In genomic region chr19:51571599-51571998, GRCh38 we compare ENCODE assay signal across 8 cellular contexts. TPM values are rescaled to one million over a fixed set of nuclear protein-coding genes. Genes with fewer than 3 reads are reported as not detected.
DNase-seq lines count a peak whose midpoint lies in the region; FAIRE-seq and TF ChIP-seq lines count a peak whose summit lies in the region.

No MANE protein-coding gene starts in this region.

- peaks cover 17% of the 10 kb centered on the region for H3K4me1 ChIP-seq in CD8-positive, alpha-beta memory T cell (ENCODE audit: insufficient read depth, low read length)
- no peaks in the 10 kb centered on the region for H3K4me1 ChIP-seq in NT2/D1 (ENCODE audit: insufficient read depth, insufficient read length)
- no peaks in the 10 kb centered on the region for H3K4me1 ChIP-seq in neural progenitor cell

- H3K4me3 Mint-ChIP-seq in CD8-positive, alpha-beta memory T cell: peak overlapping the region; percentile 94 to 99 (median 96)
- H3K4me3 Mint-ChIP-seq in endothelial cell (ENCODE audit: unreplicated experiment): peak overlapping the region; percentile 98
- H3K4me3 Mint-ChIP-seq in neural progenitor cell: peak overlapping the region; percentile 93

- peak overlapping the region; percentile 46 for H3K27ac ChIP-seq in CD8-positive, alpha-beta memory T cell (ENCODE audit: low read depth, low read length)
- no peak overlapping the region for H3K27ac ChIP-seq in neural progenitor cell

- H3K9ac ChIP-seq in NT2/D1 (ENCODE audit: insufficient read length, low read depth) (peak overlapping the region; percentile 71), neural progenitor cell (peak overlapping the region; percentile 55)

- H3K36me3 Mint-ChIP-seq in CD8-positive, alpha-beta memory T cell: peaks cover 13 to 39% (median 17%) of the 10 kb centered on the region in 3 donors
- peaks cover 2% of the 10 kb centered on the region for H3K36me3 Mint-ChIP-seq in endothelial cell (ENCODE audit: low read depth, unreplicated experiment)
- H3K36me3 Mint-ChIP-seq in neural progenitor cell: peaks cover 4% of the 10 kb centered on the region

- H3K9me3 ChIP-seq in CD8-positive, alpha-beta memory T cell (ENCODE audit: low read length): no peaks in the 10 kb centered on the region
- H3K9me3 ChIP-seq in NT2/D1 (ENCODE audit: insufficient read depth, low read length) (no peaks in the 10 kb centered on the region), neural progenitor cell (ENCODE audit: low read depth) (no peaks in the 10 kb centered on the region)

- H3F3A ChIP-seq in neural progenitor cell (ENCODE audit: low read depth): no peaks in the 10 kb centered on the region

- H3K4me3 ChIP-seq in CD8-positive, alpha-beta memory T cell (ENCODE audit: low read length): peak overlapping the region; percentile 82
- peak overlapping the region; percentile 63 for H3K4me3 ChIP-seq in NT2/D1 (ENCODE audit: insufficient read length, low read depth)
- H3K4me3 ChIP-seq in neural progenitor cell: peak overlapping the region; percentile 56

- no peaks in the 10 kb centered on the region for H3K27me3 ChIP-seq in CD8-positive, alpha-beta memory T cell (ENCODE audit: insufficient read depth, low read length, poor library complexity, severe bottlenecking)
- no peaks in the 10 kb centered on the region for H3K27me3 ChIP-seq in NT2/D1 (ENCODE audit: insufficient read depth, insufficient read length)
- peaks cover 20% of the 10 kb centered on the region for H3K27me3 ChIP-seq in neural progenitor cell

- peaks cover 11% of the 10 kb centered on the region for H3K79me2 ChIP-seq in neural progenitor cell (ENCODE audit: low read depth)

- peaks cover 0 to 3% (median 0%) of the 10 kb centered on the region in 5 donors for H3K9me3 Mint-ChIP-seq in CD8-positive, alpha-beta memory T cell
- no peaks in the 10 kb centered on the region for H3K9me3 Mint-ChIP-seq in endothelial cell (ENCODE audit: unreplicated experiment)
- no peaks in the 10 kb centered on the region for H3K9me3 Mint-ChIP-seq in neural progenitor cell

- no peak overlapping the region for H2AFZ ChIP-seq in neural progenitor cell (replicated peaks)

- no peak for TF ChIP-seq CTCF in endothelial cell (IDR thresholded peaks at IDR 0.05; ENCODE audit: unreplicated experiment)
- TF ChIP-seq CTCF in neural progenitor cell (IDR thresholded peaks at IDR 0.05): no peak
- no peak for TF ChIP-seq CTCF in GM13977 (IDR thresholded peaks at IDR 0.05; ENCODE audit: extremely low read depth, insufficient read depth, missing control alignments)

- in situ Hi-C loops in GM13977 (cut with MboI; ENCODE audit: low pct_unique_long_range_greater_than_20kb, low sequenced_read_pairs, unreplicated experiment): no loop called here

- POLR2A ChIA-PET in CD8-positive, alpha-beta memory T cell (lab: Charles Lee): no interaction called here

- H3K27me3 Mint-ChIP-seq in CD8-positive, alpha-beta memory T cell: peaks cover 1 to 2% of the 10 kb centered on the region in 2 donors
- H3K27me3 Mint-ChIP-seq in endothelial cell (ENCODE audit: unreplicated experiment) (peaks cover 2% of the 10 kb centered on the region), neural progenitor cell (ENCODE audit: insufficient read depth, low read depth) (no peaks in the 10 kb centered on the region)

- peak overlapping the region in 6 of 8 donors; percentile 6 to 92 (median 84) for H3K27ac Mint-ChIP-seq in CD8-positive, alpha-beta memory T cell
- peak overlapping the region; percentile 94 for H3K27ac Mint-ChIP-seq in endothelial cell (ENCODE audit: unreplicated experiment)
- H3K27ac Mint-ChIP-seq in neural progenitor cell: no peak overlapping the region

- CTCF ChIA-PET in CD8-positive, alpha-beta memory T cell (lab: Charles Lee): no interaction called here

- H4K20me1 ChIP-seq in neural progenitor cell (ENCODE audit: low read depth): no peaks in the 10 kb centered on the region

- TF ChIP-seq POLR2A in GM12891 (IDR thresholded peaks at IDR 0.05; ENCODE audit: low read depth, low read length): no peak

- peak overlapping the region; percentile 80 for H3K4me2 ChIP-seq in neural progenitor cell

- peaks cover 32 to 44% (median 38%) of the 10 kb centered on the region in 3 donors for H3K4me1 Mint-ChIP-seq in CD8-positive, alpha-beta memory T cell
- peaks cover 12% of the 10 kb centered on the region for H3K4me1 Mint-ChIP-seq in endothelial cell (ENCODE audit: unreplicated experiment)
- peaks cover 14% of the 10 kb centered on the region for H3K4me1 Mint-ChIP-seq in neural progenitor cell

- DNase-seq in CD8-positive, alpha-beta memory T cell: no peak
- DNase-seq in NT2/D1 (ENCODE audit: low read depth, low spot score) (no peak), endothelial cell (ENCODE audit: low spot score) (no peak), neural progenitor cell (ENCODE audit: low spot score) (no peak), NCI-H345 (lab: John Stamatoyannopoulos, UW) (no peak), GM13977 (ENCODE audit: low spot score) (no peak), GM12891 (ENCODE audit: insufficient read length, low spot score) (no peak)
- no peak for DNase-seq in stimulated activated CD4-positive, alpha-beta T cell treated with anti-CD3 and anti-CD28 coated beads, Interleukin-2, amount 100 ng/mL, for 24 hours

- no peak for FAIRE-seq in GM12891 (lab: Jason Lieb, UNC)

- H3K36me3 ChIP-seq in CD8-positive, alpha-beta memory T cell (ENCODE audit: insufficient read depth, low read length): peaks cover 5% of the 10 kb centered on the region
- H3K36me3 ChIP-seq in NT2/D1 (ENCODE audit: insufficient read depth, insufficient read length, low read length) (peaks cover 17% of the 10 kb centered on the region), neural progenitor cell (no peaks in the 10 kb centered on the region)

TF ChIP-seq in GM12891, 5 proteins besides CTCF, POLR2A, EP300 and RAD21:
- no peak for TF ChIP-seq TAF1 (IDR thresholded peaks at IDR 0.05; ENCODE audit: low read depth, low read length)

RNA-seq across cellular contexts. Expression of gene ZNF175, which starts 0.5 kb away (rescaled TPM):
- total RNA-seq in CD8-positive, alpha-beta memory T cell: 10 to 100 TPM in 1 of 2 experiments, 1 to 10 TPM in 1; 10.0 to 11.6 TPM
- 3.2 TPM for polyA plus RNA-seq in CD8-positive, alpha-beta memory T cell
- total RNA-seq in endothelial cell (ENCODE audit: unreplicated experiment) (18.3 TPM), neural progenitor cell (ENCODE audit: low replicate concordance) (5.0 and 8.1 TPM in 2 replicates)
- polyA plus RNA-seq in GM12891 (2012; ENCODE audit: low read depth, missing spikeins): 7.1 TPM

RNA-seq across cellular contexts. Expression of gene SIGLEC6, which starts 40.1 kb away (rescaled TPM):
- not detected for total RNA-seq in CD8-positive, alpha-beta memory T cell
- polyA plus RNA-seq in CD8-positive, alpha-beta memory T cell: not detected
- total RNA-seq in endothelial cell (ENCODE audit: unreplicated experiment): not detected
- total RNA-seq in neural progenitor cell (ENCODE audit: low replicate concordance): not detected in 2 replicates
- 1.1 TPM for polyA plus RNA-seq in GM12891 (2012; ENCODE audit: low read depth, missing spikeins)

RNA-seq across cellular contexts. Expression of gene SIGLEC5, which starts 58.6 kb away (rescaled TPM):
- total RNA-seq in CD8-positive, alpha-beta memory T cell: under 1 TPM in 1 of 2 experiments, not detected in 1; 0.13 TPM
- polyA plus RNA-seq in CD8-positive, alpha-beta memory T cell: not detected
- total RNA-seq in endothelial cell (ENCODE audit: unreplicated experiment) (not detected), neural progenitor cell (ENCODE audit: low replicate concordance) (not detected in 2 replicates)
- not detected for polyA plus RNA-seq in GM12891 (2012; ENCODE audit: low read depth, missing spikeins)
